Comparison of ENCODE assay signal across 8 cellular contexts in the genomic region with DNA sequence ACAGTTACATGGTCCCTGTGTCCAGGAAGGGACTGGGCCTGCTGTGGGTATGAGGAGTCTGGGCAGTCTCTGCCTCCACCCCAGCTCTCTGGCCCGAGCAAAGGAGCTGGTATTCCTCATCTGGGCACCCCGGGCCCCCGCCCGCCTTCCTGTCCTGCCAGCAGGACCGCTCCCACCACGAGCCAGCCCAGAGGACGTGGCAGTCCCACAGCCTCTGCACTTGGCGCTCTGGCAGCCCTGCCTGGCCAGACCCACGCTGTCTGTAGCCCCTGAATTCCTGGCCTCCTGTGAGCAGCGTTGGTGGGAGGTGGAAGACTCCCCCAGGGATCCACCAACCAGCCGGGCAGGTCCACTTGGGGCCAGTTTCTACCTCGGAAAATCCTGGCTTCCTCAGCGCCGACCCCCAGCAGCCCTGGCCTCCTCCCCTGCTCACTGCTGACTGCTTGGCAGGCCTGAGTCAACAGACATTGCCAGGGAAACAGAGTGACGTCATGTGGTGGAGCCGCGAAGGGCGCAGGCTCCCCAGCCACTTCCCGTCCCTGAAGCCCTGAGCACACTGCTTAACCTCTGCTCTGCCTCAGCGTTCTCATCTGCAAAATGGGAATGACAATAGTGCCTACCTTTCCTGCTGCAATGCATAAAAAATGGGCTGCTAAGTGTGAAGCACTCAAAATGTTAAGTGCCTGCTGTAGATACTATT. TPM values are rescaled to one million over a fixed set of nuclear protein-coding genes. Genes with fewer than 3 reads are reported as not detected.
DNase-seq lines count a peak whose midpoint lies in the region; ATAC-seq lines count a peak whose summit lies in the region.

No MANE protein-coding gene starts in this region.

- H3K36me3 ChIP-seq in effector memory CD4-positive, alpha-beta T cell (ENCODE audit: control insufficient read depth, insufficient read depth, low read length), result no peaks in the 10 kb centered on the region
- H3K36me3 ChIP-seq in mesodermal cell (ENCODE audit: control insufficient read depth, insufficient read depth, low read length), result no peaks in the 10 kb centered on the region

- H3K4me1 ChIP-seq in effector memory CD4-positive, alpha-beta T cell (ENCODE audit: control insufficient read depth, insufficient read depth, low read length, poor library complexity, severe bottlenecking), result no peaks in the 10 kb centered on the region
- H3K4me1 ChIP-seq in mesodermal cell (ENCODE audit: control insufficient read depth, insufficient read depth, low read length, poor library complexity, severe bottlenecking), result no peaks in the 10 kb centered on the region

- no peak overlapping the region for H3K27ac ChIP-seq in effector memory CD4-positive, alpha-beta T cell (ENCODE audit: insufficient read depth, low read length, poor library complexity, severe bottlenecking)
- peak overlapping the region; percentile 69 for H3K27ac ChIP-seq in mesodermal cell (ENCODE audit: low read depth, low read length, severe bottlenecking)

- no peak overlapping the region for H3K4me3 ChIP-seq in effector memory CD4-positive, alpha-beta T cell (ENCODE audit: insufficient read depth, low read depth, low read length, poor library complexity, severe bottlenecking)
- H3K4me3 ChIP-seq in mesodermal cell (ENCODE audit: extremely low read depth, insufficient read depth, low read length, poor library complexity, severe bottlenecking), result no peak overlapping the region

- no peaks in the 10 kb centered on the region for H3K9me3 ChIP-seq in effector memory CD4-positive, alpha-beta T cell (ENCODE audit: control insufficient read depth, low read length)
- no peaks in the 10 kb centered on the region for H3K9me3 ChIP-seq in mesodermal cell (ENCODE audit: control insufficient read depth, low read length)

- ATAC-seq in GM18867 (IDR thresholded peaks at IDR 0.05; ENCODE audit: unreplicated experiment) (peak; percentile 87), GM21423 (IDR thresholded peaks at IDR 0.05; ENCODE audit: unreplicated experiment) (no peak), GM21447 (IDR thresholded peaks at IDR 0.05; ENCODE audit: unreplicated experiment) (no peak)

- no peaks in the 10 kb centered on the region for H3K27me3 ChIP-seq in effector memory CD4-positive, alpha-beta T cell (replicated peaks; ENCODE audit: control insufficient read depth, insufficient read depth, low read length, poor library complexity, severe bottlenecking)

- peak; percentile 8 for DNase-seq in NCI-H2196 treated with DMSO at 0.1 percent for 48 hours (lab: John Stamatoyannopoulos, UW; ENCODE audit: unreplicated experiment)
- DNase-seq in activated CD8-positive, alpha-beta memory T cell treated with anti-CD3 and anti-CD28 coated beads for 1 hour (ENCODE audit: extremely low read depth in 1 of 2, low read depth in 1 of 2), result peak; percentile 25 to 52
- DNase-seq in effector memory CD4-positive, alpha-beta T cell, result peak; percentile 62 to 71 (median 66)
- DNase-seq in stimulated activated CD8-positive, alpha-beta memory T cell treated with anti-CD3 and anti-CD28 coated beads, Interleukin-2, amount 100 ng/mL, for 48 hours (ENCODE audit: low read depth in 2 of 2), result peak; percentile 27 to 32

- 83% methylated on average over 12 to 18 of the region's 20 CpGs for WGBS in mesodermal cell (ENCODE audit: insufficient coverage in 2 of 2), 2 experiments

RNA-seq across cellular contexts. Expression of gene LIMK1, which starts 21.6 kb away (rescaled TPM):
- polyA plus RNA-seq in mesodermal cell (2013, experiment 1 of 2), result 55.2 TPM
- polyA plus RNA-seq in mesodermal cell (2013, experiment 2 of 2), result 43.4 TPM

RNA-seq across cellular contexts. Expression of gene ELN, which starts 34.0 kb away (rescaled TPM):
- polyA plus RNA-seq in mesodermal cell (2013, experiment 1 of 2), result 15.7 TPM
- polyA plus RNA-seq in mesodermal cell (2013, experiment 2 of 2), result 8.2 TPM

Comparison
In these comparisons a context has a peak if more than half of its experiments do, and no peak if none do; other contexts are left out.
1. DNase-seq: peak in every context shown above with its lines; median percentile 66 in effector memory CD4-positive, alpha-beta T cell; 38 in activated CD8-positive, alpha-beta memory T cell treated with anti-CD3 and anti-CD28 coated beads for 1 hour; 30 in stimulated activated CD8-positive, alpha-beta memory T cell treated with anti-CD3 and anti-CD28 coated beads, Interleukin-2, amount 100 ng/mL, for 48 hours; 8 in NCI-H2196 treated with DMSO at 0.1 percent for 48 hours.